10 cellular contexts compared by ENCODE assay signal in genomic region chr11:59941091-59941490, GRCh38. TPM values are rescaled to one million over a fixed set of nuclear protein-coding genes. Genes with fewer than 3 reads are reported as not detected.
"Had no signal": no experiment of that assay in that cellular context is flagged by ENCODE, and none has a peak within 500 bp of the region (broad histone marks: within the 10 kb centered on the region; RNA-seq: fewer than 3 reads in every experiment).

No MANE protein-coding gene starts in this region.

- H3K27ac ChIP-seq: HL-60, KMS-11 had no signal

- FAIRE-seq: HepG2, HTR-8/SVneo had no signal

- H3K9ac ChIP-seq: KMS-11 had no signal

- H3K4me2 ChIP-seq: KMS-11 had no signal

- ATAC-seq: HepG2 had no signal

- DNase-seq: IMR-90, KBM-7, KG1 had no signal

RNA-seq across cellular contexts. Expression of gene OOSP1, which starts 2.9 kb away (rescaled TPM):
- total RNA-seq: HepG2, HT-29, HT1080, IMR-90 had no signal
- polyA plus RNA-seq: HepG2, IgD-negative memory B cell, IMR-90 had no signal

RNA-seq across cellular contexts. Expression of gene OOSP4A, which starts 22.7 kb away (rescaled TPM):
- total RNA-seq: HepG2, HT-29, HT1080, IMR-90 had no signal
- polyA plus RNA-seq: HepG2, IgD-negative memory B cell, IMR-90 had no signal
